Comparison of ENCODE assay signal across 8 cellular contexts in genomic region chr13:70623260-70623659, GRCh38.
A peak's percentile ranks its signal among the peaks of the same experiment; 100 is the strongest.
DNase-seq lines count a peak whose midpoint lies in the region; ATAC-seq and TF ChIP-seq lines count a peak whose summit lies in the region.

No MANE protein-coding gene starts in this region.

- intact Hi-C loops in heart left ventricle (cut with DNase I) (loop anchor here in 1 of 10 donors (10.0 kb wide), 1 partner anchor 1262 kb away; no protein-coding TSS in a partner anchor), cardiac septum (cut with DNase I) (no loop called here), prostate gland (cut with DNase I) (no loop called here)

- no peak for TF ChIP-seq POLR2A in heart left ventricle (IDR thresholded peaks at IDR 0.05)
- TF ChIP-seq POLR2A in NB4 (IDR thresholded peaks at IDR 0.05; ENCODE audit: extremely low read depth, insufficient read length) = no peak
- no peak for TF ChIP-seq POLR2A in prostate gland (IDR thresholded peaks at IDR 0.05)

- no peak for ATAC-seq in heart left ventricle

- H3K9me3 ChIP-seq in heart left ventricle = no peaks in the 10 kb centered on the region
- no peaks in the 10 kb centered on the region for H3K9me3 ChIP-seq in prostate gland

- DNase-seq in heart left ventricle = no peak
- no peak for DNase-seq in cardiac septum (ENCODE audit: low spot score)
- DNase-seq in NB4 (ENCODE audit: low read depth) = peak; percentile 32
- peak; percentile 30 for DNase-seq in epithelial cell of esophagus (ENCODE audit: low read depth)
- no peak for DNase-seq in prostate gland (ENCODE audit: low spot score)
- no peak for DNase-seq in activated T-cell treated with anti-CD3 and anti-CD28 coated beads, Interleukin-2, amount 50 U/mL, for 48 hours
- DNase-seq in OCI-M2 (lab: John Stamatoyannopoulos, UW; ENCODE audit: unreplicated experiment) = no peak
- no peak for DNase-seq in stimulated activated naive CD4-positive, alpha-beta T cell (lab: John Stamatoyannopoulos, UW)

- no peaks in the 10 kb centered on the region for H3K4me1 ChIP-seq in heart left ventricle
- H3K4me1 ChIP-seq in prostate gland (replicated peaks) = no peaks in the 10 kb centered on the region

- H3K27me3 ChIP-seq in heart left ventricle (no peaks in the 10 kb centered on the region), prostate gland (replicated peaks; ENCODE audit: insufficient read depth) (no peaks in the 10 kb centered on the region)

- TF ChIP-seq CTCF in heart left ventricle (IDR thresholded peaks at IDR 0.05) (peak in 10 of 12 donors; percentile 19 to 58 (median 38)), NB4 (IDR thresholded peaks at IDR 0.05; ENCODE audit: low read depth, low read length) (no peak), epithelial cell of esophagus (IDR thresholded peaks at IDR 0.05; ENCODE audit: insufficient read depth, low read depth, low read length, missing control alignments) (peak; percentile 21), prostate gland (IDR thresholded peaks at IDR 0.05) (peak in 2 of 4 experiments; percentile 18 to 23)

- no peaks in the 10 kb centered on the region for H3K36me3 ChIP-seq in heart left ventricle
- no peaks in the 10 kb centered on the region for H3K36me3 ChIP-seq in prostate gland

- H3K27ac ChIP-seq in heart left ventricle = no peak overlapping the region
- no peak overlapping the region for H3K27ac ChIP-seq in prostate gland

- H3K4me3 ChIP-seq in heart left ventricle (no peak overlapping the region), NB4 (ENCODE audit: low read depth, low read length) (no peak overlapping the region), epithelial cell of esophagus (ENCODE audit: low read length) (no peak overlapping the region), prostate gland (no peak overlapping the region)

Comparison
In these comparisons a context has a peak if more than half of its experiments do, and no peak if none do; other contexts are left out.
1. DNase-seq: peak in NB4 (single experiment) and epithelial cell of esophagus (single experiment); none in heart left ventricle (0 of 5), cardiac septum (single experiment), prostate gland (single experiment), activated T-cell treated with anti-CD3 and anti-CD28 coated beads, Interleukin-2, amount 50 U/mL, for 48 hours (0 of 2), OCI-M2 (single experiment) and stimulated activated naive CD4-positive, alpha-beta T cell (0 of 6).